In the genomic region with DNA sequence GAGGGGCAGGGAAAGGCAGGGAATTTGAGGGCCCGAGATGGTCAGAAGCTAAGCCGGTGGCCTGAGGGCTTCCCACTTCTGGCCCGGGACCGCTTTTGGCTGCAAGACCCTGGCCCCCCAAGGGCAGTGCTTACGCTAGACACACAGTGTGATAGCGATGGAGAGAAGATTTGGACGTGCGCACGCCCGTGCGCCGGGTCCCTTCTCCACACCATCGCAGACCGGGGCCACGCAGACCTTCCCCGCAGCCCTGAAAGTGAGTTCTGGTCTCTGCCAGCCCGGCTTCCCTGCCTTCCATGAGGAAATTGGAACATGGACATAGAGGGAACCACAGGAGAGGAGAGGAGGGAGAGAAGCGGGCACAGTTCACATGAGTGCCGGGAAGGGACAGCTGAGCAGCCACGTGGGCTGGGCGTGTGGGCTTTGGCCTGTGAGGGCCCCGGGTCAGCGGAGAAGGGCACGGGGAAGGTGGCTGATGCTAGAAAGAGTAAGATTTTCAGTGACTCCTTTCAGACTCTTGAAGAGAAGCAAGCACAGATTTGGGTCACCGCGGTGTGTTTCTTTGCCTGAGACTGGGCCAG, we compare ENCODE assay signal across 3 cellular contexts.
TF ChIP-seq lines count a peak whose summit lies in the region.

No MANE protein-coding gene starts in this region.

TF ChIP-seq in WTC11, 78 proteins besides CTCF, POLR2A, EP300 and RAD21:
- TF ChIP-seq, protein P1, sequence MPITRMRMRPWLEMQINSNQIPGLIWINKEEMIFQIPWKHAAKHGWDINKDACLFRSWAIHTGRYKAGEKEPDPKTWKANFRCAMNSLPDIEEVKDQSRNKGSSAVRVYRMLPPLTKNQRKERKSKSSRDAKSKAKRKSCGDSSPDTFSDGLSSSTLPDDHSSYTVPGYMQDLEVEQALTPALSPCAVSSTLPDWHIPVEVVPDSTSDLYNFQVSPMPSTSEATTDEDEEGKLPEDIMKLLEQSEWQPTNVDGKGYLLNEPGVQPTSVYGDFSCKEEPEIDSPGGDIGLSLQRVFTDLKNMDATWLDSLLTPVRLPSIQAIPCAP (CRISPR knock-in tag; IDR thresholded peaks at IDR 0.05), result no peak
- TF ChIP-seq, protein P2, sequence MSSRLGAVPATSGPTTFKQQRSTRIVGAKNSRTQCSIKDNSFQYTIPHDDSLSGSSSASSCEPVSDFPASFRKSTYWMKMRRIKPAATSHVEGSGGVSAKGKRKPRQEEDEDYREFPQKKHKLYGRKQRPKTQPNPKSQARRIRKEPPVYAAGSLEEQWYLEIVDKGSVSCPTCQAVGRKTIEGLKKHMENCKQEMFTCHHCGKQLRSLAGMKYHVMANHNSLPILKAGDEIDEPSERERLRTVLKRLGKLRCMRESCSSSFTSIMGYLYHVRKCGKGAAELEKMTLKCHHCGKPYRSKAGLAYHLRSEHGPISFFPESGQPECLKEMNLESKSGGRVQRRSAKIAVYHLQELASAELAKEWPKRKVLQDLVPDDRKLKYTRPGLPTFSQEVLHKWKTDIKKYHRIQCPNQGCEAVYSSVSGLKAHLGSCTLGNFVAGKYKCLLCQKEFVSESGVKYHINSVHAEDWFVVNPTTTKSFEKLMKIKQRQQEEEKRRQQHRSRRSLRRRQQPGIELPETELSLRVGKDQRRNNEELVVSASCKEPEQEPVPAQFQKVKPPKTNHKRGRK (CRISPR knock-in tag; IDR thresholded peaks at IDR 0.05; ENCODE audit: borderline replicate concordance), result no peak
- TF ChIP-seq CBFB (CRISPR knock-in tag; IDR thresholded peaks at IDR 0.05; ENCODE audit: low read depth) (no peak), ETV6 (CRISPR knock-in tag; IDR thresholded peaks at IDR 0.05) (no peak), NR2C2 (CRISPR knock-in tag; IDR thresholded peaks at IDR 0.05) (no peak), PRRX2 (CRISPR knock-in tag; IDR thresholded peaks at IDR 0.05) (no peak), FOXK1 (CRISPR knock-in tag; IDR thresholded peaks at IDR 0.05) (no peak), RELA (CRISPR knock-in tag; IDR thresholded peaks at IDR 0.05; ENCODE audit: borderline replicate concordance) (no peak)
- TF ChIP-seq, protein P3, sequence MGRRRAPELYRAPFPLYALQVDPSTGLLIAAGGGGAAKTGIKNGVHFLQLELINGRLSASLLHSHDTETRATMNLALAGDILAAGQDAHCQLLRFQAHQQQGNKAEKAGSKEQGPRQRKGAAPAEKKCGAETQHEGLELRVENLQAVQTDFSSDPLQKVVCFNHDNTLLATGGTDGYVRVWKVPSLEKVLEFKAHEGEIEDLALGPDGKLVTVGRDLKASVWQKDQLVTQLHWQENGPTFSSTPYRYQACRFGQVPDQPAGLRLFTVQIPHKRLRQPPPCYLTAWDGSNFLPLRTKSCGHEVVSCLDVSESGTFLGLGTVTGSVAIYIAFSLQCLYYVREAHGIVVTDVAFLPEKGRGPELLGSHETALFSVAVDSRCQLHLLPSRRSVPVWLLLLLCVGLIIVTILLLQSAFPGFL (CRISPR knock-in tag; IDR thresholded peaks at IDR 0.05; ENCODE audit: borderline replicate concordance), result no peak
- TF ChIP-seq, protein P4, sequence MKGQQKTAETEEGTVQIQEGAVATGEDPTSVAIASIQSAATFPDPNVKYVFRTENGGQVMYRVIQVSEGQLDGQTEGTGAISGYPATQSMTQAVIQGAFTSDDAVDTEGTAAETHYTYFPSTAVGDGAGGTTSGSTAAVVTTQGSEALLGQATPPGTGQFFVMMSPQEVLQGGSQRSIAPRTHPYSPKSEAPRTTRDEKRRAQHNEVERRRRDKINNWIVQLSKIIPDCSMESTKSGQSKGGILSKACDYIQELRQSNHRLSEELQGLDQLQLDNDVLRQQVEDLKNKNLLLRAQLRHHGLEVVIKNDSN (CRISPR knock-in tag; IDR thresholded peaks at IDR 0.05), result no peak
TF ChIP-seq in WTC11: peak in this region for 0.

TF ChIP-seq in liver, 16 proteins besides CTCF, POLR2A, EP300 and RAD21:
- TF ChIP-seq NR2F2 (IDR thresholded peaks at IDR 0.05) (no peak), HNF4A (conservative IDR thresholded peaks at IDR 0.05) (peak; percentile 77 to 88), GABPA (IDR thresholded peaks at IDR 0.05 in 1 of 2, conservative IDR thresholded peaks at IDR 0.05 in 1 of 2) (no peak), FOXA1 (IDR thresholded peaks at IDR 0.05) (no peak), JUND (IDR thresholded peaks at IDR 0.05) (no peak), TAF1 (conservative IDR thresholded peaks at IDR 0.05) (no peak), FOXA2 (IDR thresholded peaks at IDR 0.05) (no peak), SP1 (IDR thresholded peaks at IDR 0.05) (peak; percentile 57), HNF4G (IDR thresholded peaks at IDR 0.05) (no peak), EGR1 (IDR thresholded peaks at IDR 0.05; ENCODE audit: low read depth in 2 of 2) (no peak), YY1 (IDR thresholded peaks at IDR 0.05) (peak; percentile 63), RXRA (IDR thresholded peaks at IDR 0.05) (peak; percentile 76 to 93)
- TF ChIP-seq, protein P5, sequence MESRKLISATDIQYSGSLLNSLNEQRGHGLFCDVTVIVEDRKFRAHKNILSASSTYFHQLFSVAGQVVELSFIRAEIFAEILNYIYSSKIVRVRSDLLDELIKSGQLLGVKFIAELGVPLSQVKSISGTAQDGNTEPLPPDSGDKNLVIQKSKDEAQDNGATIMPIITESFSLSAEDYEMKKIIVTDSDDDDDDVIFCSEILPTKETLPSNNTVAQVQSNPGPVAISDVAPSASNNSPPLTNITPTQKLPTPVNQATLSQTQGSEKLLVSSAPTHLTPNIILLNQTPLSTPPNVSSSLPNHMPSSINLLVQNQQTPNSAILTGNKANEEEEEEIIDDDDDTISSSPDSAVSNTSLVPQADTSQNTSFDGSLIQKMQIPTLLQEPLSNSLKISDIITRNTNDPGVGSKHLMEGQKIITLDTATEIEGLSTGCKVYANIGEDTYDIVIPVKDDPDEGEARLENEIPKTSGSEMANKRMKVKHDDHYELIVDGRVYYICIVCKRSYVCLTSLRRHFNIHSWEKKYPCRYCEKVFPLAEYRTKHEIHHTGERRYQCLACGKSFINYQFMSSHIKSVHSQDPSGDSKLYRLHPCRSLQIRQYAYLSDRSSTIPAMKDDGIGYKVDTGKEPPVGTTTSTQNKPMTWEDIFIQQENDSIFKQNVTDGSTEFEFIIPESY (IDR thresholded peaks at IDR 0.05), result no peak
- TF ChIP-seq, protein P6, sequence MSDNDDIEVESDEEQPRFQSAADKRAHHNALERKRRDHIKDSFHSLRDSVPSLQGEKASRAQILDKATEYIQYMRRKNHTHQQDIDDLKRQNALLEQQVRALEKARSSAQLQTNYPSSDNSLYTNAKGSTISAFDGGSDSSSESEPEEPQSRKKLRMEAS (IDR thresholded peaks at IDR 0.05), result no peak
- TF ChIP-seq, protein P7, sequence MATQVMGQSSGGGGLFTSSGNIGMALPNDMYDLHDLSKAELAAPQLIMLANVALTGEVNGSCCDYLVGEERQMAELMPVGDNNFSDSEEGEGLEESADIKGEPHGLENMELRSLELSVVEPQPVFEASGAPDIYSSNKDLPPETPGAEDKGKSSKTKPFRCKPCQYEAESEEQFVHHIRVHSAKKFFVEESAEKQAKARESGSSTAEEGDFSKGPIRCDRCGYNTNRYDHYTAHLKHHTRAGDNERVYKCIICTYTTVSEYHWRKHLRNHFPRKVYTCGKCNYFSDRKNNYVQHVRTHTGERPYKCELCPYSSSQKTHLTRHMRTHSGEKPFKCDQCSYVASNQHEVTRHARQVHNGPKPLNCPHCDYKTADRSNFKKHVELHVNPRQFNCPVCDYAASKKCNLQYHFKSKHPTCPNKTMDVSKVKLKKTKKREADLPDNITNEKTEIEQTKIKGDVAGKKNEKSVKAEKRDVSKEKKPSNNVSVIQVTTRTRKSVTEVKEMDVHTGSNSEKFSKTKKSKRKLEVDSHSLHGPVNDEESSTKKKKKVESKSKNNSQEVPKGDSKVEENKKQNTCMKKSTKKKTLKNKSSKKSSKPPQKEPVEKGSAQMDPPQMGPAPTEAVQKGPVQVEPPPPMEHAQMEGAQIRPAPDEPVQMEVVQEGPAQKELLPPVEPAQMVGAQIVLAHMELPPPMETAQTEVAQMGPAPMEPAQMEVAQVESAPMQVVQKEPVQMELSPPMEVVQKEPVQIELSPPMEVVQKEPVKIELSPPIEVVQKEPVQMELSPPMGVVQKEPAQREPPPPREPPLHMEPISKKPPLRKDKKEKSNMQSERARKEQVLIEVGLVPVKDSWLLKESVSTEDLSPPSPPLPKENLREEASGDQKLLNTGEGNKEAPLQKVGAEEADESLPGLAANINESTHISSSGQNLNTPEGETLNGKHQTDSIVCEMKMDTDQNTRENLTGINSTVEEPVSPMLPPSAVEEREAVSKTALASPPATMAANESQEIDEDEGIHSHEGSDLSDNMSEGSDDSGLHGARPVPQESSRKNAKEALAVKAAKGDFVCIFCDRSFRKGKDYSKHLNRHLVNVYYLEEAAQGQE (IDR thresholded peaks at IDR 0.05), result no peak
- TF ChIP-seq, protein P8, sequence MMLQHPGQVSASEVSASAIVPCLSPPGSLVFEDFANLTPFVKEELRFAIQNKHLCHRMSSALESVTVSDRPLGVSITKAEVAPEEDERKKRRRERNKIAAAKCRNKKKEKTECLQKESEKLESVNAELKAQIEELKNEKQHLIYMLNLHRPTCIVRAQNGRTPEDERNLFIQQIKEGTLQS (IDR thresholded peaks at IDR 0.05), result no peak

TF ChIP-seq in GM23338, 12 proteins besides CTCF, POLR2A, EP300 and RAD21:
- TF ChIP-seq, protein P9, sequence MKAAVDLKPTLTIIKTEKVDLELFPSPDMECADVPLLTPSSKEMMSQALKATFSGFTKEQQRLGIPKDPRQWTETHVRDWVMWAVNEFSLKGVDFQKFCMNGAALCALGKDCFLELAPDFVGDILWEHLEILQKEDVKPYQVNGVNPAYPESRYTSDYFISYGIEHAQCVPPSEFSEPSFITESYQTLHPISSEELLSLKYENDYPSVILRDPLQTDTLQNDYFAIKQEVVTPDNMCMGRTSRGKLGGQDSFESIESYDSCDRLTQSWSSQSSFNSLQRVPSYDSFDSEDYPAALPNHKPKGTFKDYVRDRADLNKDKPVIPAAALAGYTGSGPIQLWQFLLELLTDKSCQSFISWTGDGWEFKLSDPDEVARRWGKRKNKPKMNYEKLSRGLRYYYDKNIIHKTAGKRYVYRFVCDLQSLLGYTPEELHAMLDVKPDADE (IDR thresholded peaks at IDR 0.05), result no peak
- TF ChIP-seq ZNF331 (CRISPR knock-in tag; IDR thresholded peaks at IDR 0.05; ENCODE audit: low read depth), result no peak
- no peak for TF ChIP-seq STAT1 (IDR thresholded peaks at IDR 0.05; ENCODE audit: unreplicated experiment)
- TF ChIP-seq ZNF114 (CRISPR knock-in tag; IDR thresholded peaks at IDR 0.05), result no peak
- TF ChIP-seq CREB1 (CRISPR knock-in tag; IDR thresholded peaks at IDR 0.05; ENCODE audit: low read depth), result no peak
